ENCODE assay signal across 8 cellular contexts in the genomic region with DNA sequence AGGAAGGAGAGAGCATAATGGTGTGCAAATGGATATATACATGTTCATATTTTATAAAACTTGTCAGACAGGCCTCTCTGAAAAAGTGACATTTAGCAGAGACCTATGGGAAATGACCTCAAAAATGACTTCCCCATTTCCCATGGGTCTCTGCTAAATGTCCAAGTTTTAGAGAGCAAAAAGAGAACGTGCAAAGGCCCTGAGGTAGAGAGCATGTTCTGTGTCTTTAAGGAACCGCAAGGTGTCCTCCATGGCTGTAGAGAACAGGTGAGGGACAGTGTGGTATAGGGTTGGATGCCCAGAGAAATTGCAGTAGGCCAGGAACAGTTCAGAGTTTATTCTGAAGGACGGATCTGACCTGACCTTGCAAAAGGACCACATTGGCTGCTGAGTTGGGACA.
"Had no signal": no experiment of that assay in that cellular context is flagged by ENCODE, and none has a peak within 500 bp of the region (broad histone marks: within the 10 kb centered on the region; RNA-seq: fewer than 3 reads in every experiment).

No MANE protein-coding gene starts in this region.

- H3K36me3 Mint-ChIP-seq: IgD-negative memory B cell had no signal

- H3K4me3 ChIP-seq: GM23248 had no signal

- DNase-seq: GM23248, GOT3, H9, HCEC 1CT, HFFc6, KBM-7 had no signal

- H3K27ac Mint-ChIP-seq: HFFc6, IgD-negative memory B cell had no signal

- H3K4me1 Mint-ChIP-seq: IgD-negative memory B cell had no signal

- H3K9me3 Mint-ChIP-seq: H9, HFFc6 had no signal

- H3K4me3 Mint-ChIP-seq: H9, HFFc6, IgD-negative memory B cell had no signal

- H3K27ac ChIP-seq: GM23248, KMS-11 had no signal
